In the genomic region with DNA sequence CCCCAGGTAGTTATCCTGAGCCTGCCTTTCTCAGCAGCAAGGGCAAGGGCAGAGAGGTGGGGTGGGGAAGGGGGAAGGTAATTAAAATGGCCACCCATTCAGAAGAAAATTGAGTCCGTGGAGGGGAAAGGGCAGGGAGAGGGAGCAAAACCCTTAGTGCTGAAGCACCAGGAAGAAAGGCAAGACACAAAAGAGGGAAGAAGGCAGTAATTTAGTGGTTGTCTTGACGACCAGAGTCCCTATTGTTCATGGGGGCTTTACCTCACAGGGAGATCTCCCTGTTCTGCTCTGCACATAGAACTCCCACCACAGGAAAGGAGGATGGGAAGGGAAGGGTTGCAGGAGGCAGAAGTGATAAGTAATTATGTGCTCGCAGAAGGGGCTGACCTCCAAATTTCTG, we compare ENCODE assay signal across 30 cellular contexts. TPM values are rescaled to one million over a fixed set of nuclear protein-coding genes. Genes with fewer than 3 reads are reported as not detected.
DNase-seq lines count a peak whose midpoint lies in the region; ATAC-seq, FAIRE-seq and TF ChIP-seq lines count a peak whose summit lies in the region.
"Had no signal": no experiment of that assay in that cellular context is flagged by ENCODE, and none has a peak within 500 bp of the region (broad histone marks: within the 10 kb centered on the region; RNA-seq: fewer than 3 reads in every experiment).

No MANE protein-coding gene starts in this region.

- H3K9ac ChIP-seq in HUES48 (ENCODE audit: low read depth, low read length) (no peak overlapping the region), endothelial cell of umbilical vein (replicated peaks; ENCODE audit: extremely low read depth, insufficient read depth, low read length) (peak overlapping the region; percentile 18), neural progenitor cell (no peak overlapping the region)
- H3K9ac ChIP-seq: BLaER1 had no signal

- peak overlapping the region; percentile 78 for H3K27ac ChIP-seq in HUES48 (ENCODE audit: low read depth, low read length)
- peak overlapping the region; percentile 41 for H3K27ac ChIP-seq in endothelial cell of umbilical vein (ENCODE audit: insufficient read depth, low read depth, low read length)
- H3K27ac ChIP-seq in neural progenitor cell: peak overlapping the region; percentile 13
- H3K27ac ChIP-seq in esophagus squamous epithelium: no peak overlapping the region
- H3K27ac ChIP-seq: BLaER1, body of pancreas, HL-60, left ventricle myocardium inferior had no signal

- dilution Hi-C loops in endothelial cell of umbilical vein (cut with MboI; ENCODE audit: extremely low pct_ligation_motif_present, low sequenced_read_pairs): no loop called here

- DNase-seq in NCI-H69 (lab: John Stamatoyannopoulos, UW) (peak; percentile 85), endothelial cell of umbilical vein (ENCODE audit: low read depth, low spot score) (no peak), neural progenitor cell (ENCODE audit: low spot score) (peak; percentile 88), esophagus squamous epithelium (lab: John Stamatoyannopoulos, UW) (no peak), SHP77 (lab: John Stamatoyannopoulos, UW) (no peak)
- DNase-seq in effector CD8-positive, alpha-beta T cell (lab: John Stamatoyannopoulos, UW): no peak
- DNase-seq: activated CD8-positive, alpha-beta memory T cell treated with anti-CD3 and anti-CD28 coated beads, Interleukin-2, amount 50 U/mL, for 48 hours; activated CD8-positive, alpha-beta T cell treated with anti-CD3 and anti-CD28 coated beads for 36 hours; activated naive CD4-positive, alpha-beta T cell treated with anti-CD3 and anti-CD28 coated beads for 36 hours; body of pancreas; DMS153; dorsolateral prefrontal cortex; HCEC 1CT; hippocampal formation; left ventricle myocardium inferior; mesenchymal stem cell; NCI-H1694 treated with DMSO at 0.1 percent for 48 hours; NCI-H2171 treated with DMSO at 0.1 percent for 48 hours; NCI-H524; stimulated activated CD4-positive, alpha-beta T cell treated with anti-CD3 and anti-CD28 coated beads, Interleukin-4, amount 100 ng/mL, for 24 hours; transverse colon had no signal

- CTCF ChIA-PET in endothelial cell of umbilical vein (lab: Charles Lee): interaction anchor here (1.3 to 8.2 kb wide), 4 partner anchors 9 to 460 kb away, joined by 4 to 125 read pairs (median 57); no protein-coding TSS in a partner anchor

- no peak for ATAC-seq in HG02970 (IDR thresholded peaks at IDR 0.05; ENCODE audit: low FRiP score, unreplicated experiment)
- ATAC-seq: activated CD8-positive, alpha-beta T cell treated with anti-CD3 and anti-CD28 coated beads for 36 hours; body of pancreas; GM12878; Right ventricle myocardium inferior had no signal

- no peaks in the 10 kb centered on the region for H3K27me3 ChIP-seq in HUES48 (ENCODE audit: control insufficient read depth, insufficient read depth, low read length)
- no peaks in the 10 kb centered on the region for H3K27me3 ChIP-seq in endothelial cell of umbilical vein (ENCODE audit: control insufficient read depth in 2 of 2, insufficient read depth in 2 of 2, low read length in 2 of 2)
- no peaks in the 10 kb centered on the region for H3K27me3 ChIP-seq in neural progenitor cell
- H3K27me3 ChIP-seq in esophagus squamous epithelium: no peaks in the 10 kb centered on the region
- H3K27me3 ChIP-seq: BLaER1, body of pancreas, dorsolateral prefrontal cortex, transverse colon had no signal

- H3K4me3 ChIP-seq in HUES48 (ENCODE audit: low read depth, low read length) (no peak overlapping the region), endothelial cell of umbilical vein (replicated peaks in 1 of 3; ENCODE audit: insufficient read depth in 1 of 3, low read depth in 1 of 3, low read length in 3 of 3) (no peak overlapping the region), neural progenitor cell (peak overlapping the region; percentile 31), esophagus squamous epithelium (no peak overlapping the region)
- H3K4me3 ChIP-seq: BLaER1, body of pancreas, dorsolateral prefrontal cortex, GM12878, left ventricle myocardium inferior, transverse colon had no signal

- BruUV-seq in endothelial cell of umbilical vein (replicated peaks; lab: Mats Ljungman, UMichigan): no TSS peak

- H3K4me3 Mint-ChIP-seq in neural progenitor cell: peak overlapping the region; percentile 67
- H3K4me3 Mint-ChIP-seq: activated CD8-positive, alpha-beta T cell treated with anti-CD3 and anti-CD28 coated beads for 36 hours; activated naive CD4-positive, alpha-beta T cell treated with anti-CD3 and anti-CD28 coated beads for 36 hours; activated T-helper 1 cell treated with anti-CD3 and anti-CD28 coated beads, Interleukin-12 subunit alpha, Interleukin-12 subunit beta, Interleukin-2, Interleukin-4 antibody, amounts not matched to agents 30 ng/mL and 10 ng/mL and 1 ng/mL, durations not matched to agents 14 hours and 24 hours and 36 hours had no signal

- no peaks in the 10 kb centered on the region for H3K27me3 Mint-ChIP-seq in neural progenitor cell (ENCODE audit: insufficient read depth, low read depth)
- H3K27me3 Mint-ChIP-seq: activated CD8-positive, alpha-beta T cell treated with anti-CD3 and anti-CD28 coated beads for 36 hours had no signal

- H3K4me1 ChIP-seq in HUES48 (ENCODE audit: control insufficient read depth, insufficient read depth, low read length): peaks cover 19% of the 10 kb centered on the region
- peaks cover 56% of the 10 kb centered on the region for H3K4me1 ChIP-seq in endothelial cell of umbilical vein (ENCODE audit: control insufficient read depth, extremely low read depth, insufficient read depth, low read length)
- peaks cover 22% of the 10 kb centered on the region for H3K4me1 ChIP-seq in neural progenitor cell
- H3K4me1 ChIP-seq in esophagus squamous epithelium: peaks cover 0 to 59% (median 18%) of the 10 kb centered on the region in 3 donors
- H3K4me1 ChIP-seq: BLaER1 had no signal

- no peaks in the 10 kb centered on the region for H3K9me1 ChIP-seq in endothelial cell of umbilical vein (replicated peaks; ENCODE audit: control insufficient read depth, extremely low read depth, insufficient read depth, low read length)

- H3F3A ChIP-seq in neural progenitor cell (ENCODE audit: low read depth): peaks cover 19% of the 10 kb centered on the region

- H3K36me3 Mint-ChIP-seq in neural progenitor cell: peaks cover 7% of the 10 kb centered on the region

- no peak for FAIRE-seq in endothelial cell of umbilical vein (lab: Jason Lieb, UNC)
- FAIRE-seq: GM12878, GM19239, islet of Langerhans had no signal

- POLR2A ChIA-PET in endothelial cell of umbilical vein (lab: Charles Lee): no interaction called here

- TF ChIP-seq POLR2A in endothelial cell of umbilical vein (IDR thresholded peaks at IDR 0.05; ENCODE audit: low read depth, low read length) (no peak), esophagus squamous epithelium (IDR thresholded peaks at IDR 0.05) (no peak)

- H3K9me3 Mint-ChIP-seq in neural progenitor cell: no peaks in the 10 kb centered on the region
- H3K9me3 Mint-ChIP-seq: activated CD8-positive, alpha-beta T cell treated with anti-CD3 and anti-CD28 coated beads for 36 hours; activated naive CD4-positive, alpha-beta T cell treated with anti-CD3 and anti-CD28 coated beads for 36 hours; activated T-helper 1 cell treated with anti-CD3 and anti-CD28 coated beads, Interleukin-12 subunit alpha, Interleukin-12 subunit beta, Interleukin-2, Interleukin-4 antibody, amounts not matched to agents 30 ng/mL and 10 ng/mL and 1 ng/mL, durations not matched to agents 14 hours and 24 hours and 36 hours had no signal

- H3K27ac Mint-ChIP-seq in neural progenitor cell: peak overlapping the region; percentile 62
- H3K27ac Mint-ChIP-seq: activated CD8-positive, alpha-beta T cell treated with anti-CD3 and anti-CD28 coated beads for 36 hours; activated naive CD4-positive, alpha-beta T cell treated with anti-CD3 and anti-CD28 coated beads for 36 hours; activated T-helper 1 cell treated with anti-CD3 and anti-CD28 coated beads, Interleukin-12 subunit alpha, Interleukin-12 subunit beta, Interleukin-2, Interleukin-4 antibody, amounts not matched to agents 30 ng/mL and 10 ng/mL and 1 ng/mL, durations not matched to agents 14 hours and 24 hours and 36 hours had no signal

- H3K79me2 ChIP-seq in endothelial cell of umbilical vein (ENCODE audit: control insufficient read depth, insufficient read depth, low read length) (no peaks in the 10 kb centered on the region), neural progenitor cell (ENCODE audit: low read depth) (no peaks in the 10 kb centered on the region)

- 50 to 73% methylated on average over 3 of the region's 3 CpGs for WGBS in esophagus squamous epithelium, 2 donors

- H3K9me3 ChIP-seq in HUES48 (ENCODE audit: control insufficient read depth, insufficient read depth, low read length): no peaks in the 10 kb centered on the region
- H3K9me3 ChIP-seq in endothelial cell of umbilical vein (replicated peaks; ENCODE audit: control insufficient read depth, insufficient read depth, low read length): no peaks in the 10 kb centered on the region
- H3K9me3 ChIP-seq in neural progenitor cell (ENCODE audit: low read depth): no peaks in the 10 kb centered on the region
- H3K9me3 ChIP-seq in esophagus squamous epithelium: no peaks in the 10 kb centered on the region
- H3K9me3 ChIP-seq: BLaER1, body of pancreas, left ventricle myocardium inferior, transverse colon had no signal

- intact Hi-C loops in endothelial cell of umbilical vein (cut with micrococcal nuclease) (loop anchor here (10.0 kb wide), 1 partner anchor 578 kb away; a partner anchor contains a TSS), esophagus squamous epithelium (cut with DNase I) (loop anchor here (10.0 kb wide), 1 partner anchor 458 kb away; no protein-coding TSS in a partner anchor)

- H3K36me3 ChIP-seq in HUES48 (ENCODE audit: control insufficient read depth, insufficient read depth, low read length): peaks cover 51% of the 10 kb centered on the region
- H3K36me3 ChIP-seq in endothelial cell of umbilical vein (ENCODE audit: control insufficient read depth in 2 of 2, extremely low read depth in 1 of 2, insufficient read depth in 2 of 2, low read length in 2 of 2): peaks cover 3 to 6% of the 10 kb centered on the region in 2 experiments
- H3K36me3 ChIP-seq in neural progenitor cell: no peaks in the 10 kb centered on the region
- H3K36me3 ChIP-seq in esophagus squamous epithelium: peaks cover 5 to 77% (median 5%) of the 10 kb centered on the region in 3 donors

- TF ChIP-seq CTCF in endothelial cell of umbilical vein (IDR thresholded peaks at IDR 0.05; ENCODE audit: extremely low read depth in 1 of 2, insufficient read depth in 1 of 2, low read depth in 1 of 2, low read length in 2 of 2) (no peak), neural progenitor cell (IDR thresholded peaks at IDR 0.05) (no peak), esophagus squamous epithelium (IDR thresholded peaks at IDR 0.05) (no peak)

- H4K20me1 ChIP-seq in endothelial cell of umbilical vein (replicated peaks; ENCODE audit: control insufficient read depth, extremely low read depth, insufficient read depth, low read length) (no peaks in the 10 kb centered on the region), neural progenitor cell (ENCODE audit: low read depth) (peaks cover 10% of the 10 kb centered on the region)

- H2AFZ ChIP-seq in endothelial cell of umbilical vein (ENCODE audit: low read depth, low read length) (no peak overlapping the region), neural progenitor cell (replicated peaks) (no peak overlapping the region)

- H3K4me2 ChIP-seq in endothelial cell of umbilical vein (ENCODE audit: insufficient read depth, low read length) (no peak overlapping the region), neural progenitor cell (peak overlapping the region; percentile 69)
- H3K4me2 ChIP-seq: BLaER1 had no signal

- H3K4me1 Mint-ChIP-seq in neural progenitor cell: peaks cover 27% of the 10 kb centered on the region

RNA-seq across cellular contexts. Expression of a gene that starts 23.4 kb away (rescaled TPM):
- 44.3 and 49.8 TPM in 2 replicates for total RNA-seq in endothelial cell of umbilical vein
- polyA plus RNA-seq in endothelial cell of umbilical vein: 36.0 and 37.4 TPM in 2 replicates
- 20.5 and 27.7 TPM in 2 replicates for polyA plus RNA-seq in endothelial cell of umbilical vein (2011; cell fraction: cytosol; rRNA removed)
- polyA plus RNA-seq in endothelial cell of umbilical vein (2011; cell fraction: nucleus; rRNA removed): 70.0 and 83.4 TPM in 2 replicates
- 36.2 and 38.4 TPM in 2 replicates for polyA plus RNA-seq in endothelial cell of umbilical vein (2012)
- polyA minus RNA-seq in endothelial cell of umbilical vein: 135 and 143 TPM in 2 replicates
- 8.5 TPM for polyA minus RNA-seq in endothelial cell of umbilical vein (2011; cell fraction: cytosol; rRNA and poly(A)+ RNA removed)
- polyA minus RNA-seq in endothelial cell of umbilical vein (2011; cell fraction: nucleus; rRNA and poly(A)+ RNA removed): 148 and 169 TPM in 2 replicates
- total RNA-seq in neural progenitor cell (ENCODE audit: low replicate concordance): 32.8 and 33.4 TPM in 2 replicates
- total RNA-seq in esophagus squamous epithelium: 10 to 100 TPM; 38.0 to 75.0 (median 52.1) TPM

Comparison
In these comparisons a context has a peak if more than half of its experiments do, and no peak if none do; other contexts are left out.
1. H3K27ac ChIP-seq: peak in HUES48 (single experiment), endothelial cell of umbilical vein (single experiment) and neural progenitor cell (single experiment); none in esophagus squamous epithelium (0 of 4).
2. DNase-seq: peak in NCI-H69 (single experiment) and neural progenitor cell (single experiment); none in endothelial cell of umbilical vein (single experiment), effector CD8-positive, alpha-beta T cell (single experiment), esophagus squamous epithelium (single experiment) and SHP77 (0 of 2).